In the genomic region with DNA sequence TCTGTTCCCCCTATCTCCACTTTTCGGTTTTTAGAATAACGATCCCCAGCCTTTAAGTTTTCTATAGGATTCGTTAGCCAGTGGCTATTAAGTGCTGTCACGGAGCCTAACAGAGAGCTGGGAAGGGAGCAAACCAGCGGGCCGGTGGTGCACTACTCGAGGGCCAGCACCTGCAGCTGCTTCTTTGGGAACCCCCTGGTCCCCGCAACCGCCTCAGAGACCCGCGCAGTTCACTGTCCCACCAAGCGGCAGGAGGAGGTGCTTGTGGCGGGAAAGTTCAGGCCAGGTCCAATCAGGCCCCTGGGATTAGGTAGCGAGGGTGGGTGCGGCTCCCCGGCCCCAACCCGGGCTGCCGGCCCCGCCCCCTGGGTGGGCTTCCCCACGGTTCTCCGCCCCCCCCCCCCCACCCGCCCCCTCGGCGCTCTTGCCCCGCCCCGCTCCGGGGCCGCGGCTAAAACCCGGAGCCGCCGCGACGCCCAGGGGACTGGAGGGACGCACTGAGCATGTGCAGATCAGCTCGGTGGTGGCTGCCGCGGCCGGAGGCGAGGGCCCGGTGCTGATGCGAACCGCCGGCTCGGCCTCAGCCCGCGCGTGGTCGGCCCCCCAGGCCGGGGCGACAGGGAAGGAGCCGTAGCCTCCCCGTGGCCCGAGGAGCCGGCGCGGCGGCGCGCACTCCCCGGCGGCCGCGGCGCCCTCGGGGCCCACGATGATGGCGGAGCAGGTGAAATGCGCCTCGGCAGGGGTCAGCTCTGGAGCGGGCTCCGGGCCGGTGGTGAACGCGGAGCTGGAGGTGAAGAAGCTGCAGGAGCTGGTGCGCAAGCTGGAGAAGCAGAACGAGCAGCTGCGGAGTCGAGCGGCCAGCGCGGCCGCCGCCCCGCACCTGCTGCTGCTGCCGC, we compare ENCODE assay signal across 1 cellular context.
TF ChIP-seq lines count a peak whose summit lies in the region.

Gene SLAIN1 (plus strand): TSS at position 480 of the 896 bp plus-strand sequence. CDS start 227 bp downstream, at position 707.

TF ChIP-seq in GM12878, 131 proteins besides CTCF, POLR2A, EP300 and RAD21 (continued from another document):
- TF ChIP-seq ZNF592 (IDR thresholded peaks at IDR 0.05) (0 out of 2 replicates have a peak, but pooled peaks have one; percentile 28), CHD2 (IDR thresholded peaks at IDR 0.05; ENCODE audit: borderline replicate concordance, low read depth, low read length) (peak; percentile 28; the same call in 1 of the 2 replicates), BHLHE40 (IDR thresholded peaks at IDR 0.05; ENCODE audit: borderline replicate concordance in 1 of 2, low read depth in 2 of 2, low read length in 1 of 2) (peak in 1 of 2 experiments; percentile 44; a peak in 1 of 4 replicates), DPF2 (IDR thresholded peaks at IDR 0.05) (peak; percentile 47; the same call in 1 of the 2 replicates), POLR2AphosphoS5 (IDR thresholded peaks at IDR 0.05; ENCODE audit: low read length) (peak; percentile 57; the same call in 1 of the 2 replicates), ZNF24 (IDR thresholded peaks at IDR 0.05) (no peak), KLF5 (IDR thresholded peaks at IDR 0.05; ENCODE audit: partially characterized antibody) (peak; percentile 60), RELB (IDR thresholded peaks at IDR 0.05; ENCODE audit: low read depth) (peak; percentile 75), CHD1 (IDR thresholded peaks at IDR 0.05; ENCODE audit: low read depth, low read length) (no peak), TAF1 (IDR thresholded peaks at IDR 0.05; ENCODE audit: borderline replicate concordance, low read depth, low read length) (0 out of 2 replicates have a peak, but pooled peaks have one; percentile 27), MXI1 (IDR thresholded peaks at IDR 0.05; ENCODE audit: low read depth, low read length) (0 out of 2 replicates have a peak, but pooled peaks have one; percentile 14), RELA (IDR thresholded peaks at IDR 0.05; ENCODE audit: borderline replicate concordance, partially characterized antibody) (peak; percentile 23), BCL11A (IDR thresholded peaks at IDR 0.05; ENCODE audit: low read depth, low read length) (no peak), CREB1 (IDR thresholded peaks at IDR 0.05; ENCODE audit: low read depth) (0 out of 2 replicates have a peak, but pooled peaks have one; percentile 34), MEF2A (IDR thresholded peaks at IDR 0.05; ENCODE audit: insufficient read depth, low read depth, low read length) (no peak), ZNF274 (IDR thresholded peaks at IDR 0.05; ENCODE audit: insufficient read depth, insufficient read length) (no peak)
- TF ChIP-seq, protein P1, sequence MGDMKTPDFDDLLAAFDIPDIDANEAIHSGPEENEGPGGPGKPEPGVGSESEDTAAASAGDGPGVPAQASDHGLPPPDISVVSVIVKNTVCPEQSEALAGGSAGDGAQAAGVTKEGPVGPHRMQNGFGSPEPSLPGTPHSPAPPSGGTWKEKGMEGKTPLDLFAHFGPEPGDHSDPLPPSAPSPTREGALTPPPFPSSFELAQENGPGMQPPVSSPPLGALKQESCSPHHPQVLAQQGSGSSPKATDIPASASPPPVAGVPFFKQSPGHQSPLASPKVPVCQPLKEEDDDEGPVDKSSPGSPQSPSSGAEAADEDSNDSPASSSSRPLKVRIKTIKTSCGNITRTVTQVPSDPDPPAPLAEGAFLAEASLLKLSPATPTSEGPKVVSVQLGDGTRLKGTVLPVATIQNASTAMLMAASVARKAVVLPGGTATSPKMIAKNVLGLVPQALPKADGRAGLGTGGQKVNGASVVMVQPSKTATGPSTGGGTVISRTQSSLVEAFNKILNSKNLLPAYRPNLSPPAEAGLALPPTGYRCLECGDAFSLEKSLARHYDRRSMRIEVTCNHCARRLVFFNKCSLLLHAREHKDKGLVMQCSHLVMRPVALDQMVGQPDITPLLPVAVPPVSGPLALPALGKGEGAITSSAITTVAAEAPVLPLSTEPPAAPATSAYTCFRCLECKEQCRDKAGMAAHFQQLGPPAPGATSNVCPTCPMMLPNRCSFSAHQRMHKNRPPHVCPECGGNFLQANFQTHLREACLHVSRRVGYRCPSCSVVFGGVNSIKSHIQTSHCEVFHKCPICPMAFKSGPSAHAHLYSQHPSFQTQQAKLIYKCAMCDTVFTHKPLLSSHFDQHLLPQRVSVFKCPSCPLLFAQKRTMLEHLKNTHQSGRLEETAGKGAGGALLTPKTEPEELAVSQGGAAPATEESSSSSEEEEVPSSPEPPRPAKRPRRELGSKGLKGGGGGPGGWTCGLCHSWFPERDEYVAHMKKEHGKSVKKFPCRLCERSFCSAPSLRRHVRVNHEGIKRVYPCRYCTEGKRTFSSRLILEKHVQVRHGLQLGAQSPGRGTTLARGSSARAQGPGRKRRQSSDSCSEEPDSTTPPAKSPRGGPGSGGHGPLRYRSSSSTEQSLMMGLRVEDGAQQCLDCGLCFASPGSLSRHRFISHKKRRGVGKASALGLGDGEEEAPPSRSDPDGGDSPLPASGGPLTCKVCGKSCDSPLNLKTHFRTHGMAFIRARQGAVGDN (IDR thresholded peaks at IDR 0.05) = peak; percentile 74
- TF ChIP-seq, protein P2, sequence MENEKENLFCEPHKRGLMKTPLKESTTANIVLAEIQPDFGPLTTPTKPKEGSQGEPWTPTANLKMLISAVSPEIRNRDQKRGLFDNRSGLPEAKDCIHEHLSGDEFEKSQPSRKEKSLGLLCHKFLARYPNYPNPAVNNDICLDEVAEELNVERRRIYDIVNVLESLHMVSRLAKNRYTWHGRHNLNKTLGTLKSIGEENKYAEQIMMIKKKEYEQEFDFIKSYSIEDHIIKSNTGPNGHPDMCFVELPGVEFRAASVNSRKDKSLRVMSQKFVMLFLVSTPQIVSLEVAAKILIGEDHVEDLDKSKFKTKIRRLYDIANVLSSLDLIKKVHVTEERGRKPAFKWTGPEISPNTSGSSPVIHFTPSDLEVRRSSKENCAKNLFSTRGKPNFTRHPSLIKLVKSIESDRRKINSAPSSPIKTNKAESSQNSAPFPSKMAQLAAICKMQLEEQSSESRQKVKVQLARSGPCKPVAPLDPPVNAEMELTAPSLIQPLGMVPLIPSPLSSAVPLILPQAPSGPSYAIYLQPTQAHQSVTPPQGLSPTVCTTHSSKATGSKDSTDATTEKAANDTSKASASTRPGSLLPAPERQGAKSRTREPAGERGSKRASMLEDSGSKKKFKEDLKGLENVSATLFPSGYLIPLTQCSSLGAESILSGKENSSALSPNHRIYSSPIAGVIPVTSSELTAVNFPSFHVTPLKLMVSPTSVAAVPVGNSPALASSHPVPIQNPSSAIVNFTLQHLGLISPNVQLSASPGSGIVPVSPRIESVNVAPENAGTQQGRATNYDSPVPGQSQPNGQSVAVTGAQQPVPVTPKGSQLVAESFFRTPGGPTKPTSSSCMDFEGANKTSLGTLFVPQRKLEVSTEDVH (IDR thresholded peaks at IDR 0.05; ENCODE audit: low read depth, partially characterized antibody) = peak; percentile 75
- TF ChIP-seq, protein P3, sequence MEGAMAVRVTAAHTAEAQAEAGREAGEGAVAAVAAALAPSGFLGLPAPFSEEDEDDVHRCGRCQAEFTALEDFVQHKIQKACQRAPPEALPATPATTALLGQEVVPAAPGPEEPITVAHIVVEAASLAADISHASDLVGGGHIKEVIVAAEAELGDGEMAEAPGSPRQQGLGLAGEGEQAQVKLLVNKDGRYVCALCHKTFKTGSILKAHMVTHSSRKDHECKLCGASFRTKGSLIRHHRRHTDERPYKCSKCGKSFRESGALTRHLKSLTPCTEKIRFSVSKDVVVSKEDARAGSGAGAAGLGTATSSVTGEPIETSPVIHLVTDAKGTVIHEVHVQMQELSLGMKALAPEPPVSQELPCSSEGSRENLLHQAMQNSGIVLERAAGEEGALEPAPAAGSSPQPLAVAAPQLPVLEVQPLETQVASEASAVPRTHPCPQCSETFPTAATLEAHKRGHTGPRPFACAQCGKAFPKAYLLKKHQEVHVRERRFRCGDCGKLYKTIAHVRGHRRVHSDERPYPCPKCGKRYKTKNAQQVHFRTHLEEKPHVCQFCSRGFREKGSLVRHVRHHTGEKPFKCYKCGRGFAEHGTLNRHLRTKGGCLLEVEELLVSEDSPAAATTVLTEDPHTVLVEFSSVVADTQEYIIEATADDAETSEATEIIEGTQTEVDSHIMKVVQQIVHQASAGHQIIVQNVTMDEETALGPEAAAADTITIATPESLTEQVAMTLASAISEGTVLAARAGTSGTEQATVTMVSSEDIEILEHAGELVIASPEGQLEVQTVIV (IDR thresholded peaks at IDR 0.05; ENCODE audit: borderline replicate concordance, partially characterized antibody) = no peak
